8 cellular contexts compared by ENCODE assay signal in the genomic region with DNA sequence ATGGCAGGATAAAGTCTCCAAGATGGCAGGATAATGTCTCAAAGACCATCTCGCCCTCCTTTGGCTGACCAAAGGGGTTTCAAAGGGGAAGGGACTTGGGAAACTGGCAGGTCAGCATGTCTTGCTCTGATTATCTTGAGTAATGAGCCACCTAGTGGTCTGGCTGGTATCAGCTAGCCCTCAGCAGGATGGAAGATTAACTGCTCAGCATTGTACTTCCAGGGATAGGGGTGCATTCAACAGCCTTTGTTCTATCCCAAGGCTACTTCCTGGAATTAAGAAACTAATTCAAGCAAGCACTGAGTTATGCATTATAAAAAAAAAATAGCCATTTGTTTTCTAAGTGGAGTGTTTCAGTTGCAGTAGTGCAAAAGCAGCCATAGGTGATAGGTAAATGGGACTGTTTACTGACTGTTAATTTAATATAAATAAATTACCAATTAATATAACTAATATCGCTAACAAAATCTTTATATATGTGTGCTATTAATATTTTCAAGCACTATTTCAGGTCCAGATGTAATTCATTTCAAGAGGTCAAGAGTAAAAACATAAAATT.
DNase-seq lines count a peak whose midpoint lies in the region; ATAC-seq, FAIRE-seq and TF ChIP-seq lines count a peak whose summit lies in the region.

No MANE protein-coding gene starts in this region.

- TF ChIP-seq POLR2A in GM12892 (IDR thresholded peaks at IDR 0.05; ENCODE audit: low read depth, low read length), result no peak

- in situ Hi-C loops in Panc1 (cut with HindIII; ENCODE audit: low pct_unique_long_range_greater_than_20kb, low sequenced_read_pairs), result no loop called here

- H3K9me3 ChIP-seq in KOPT-K1 (ENCODE audit: insufficient read depth, low read length, poor library complexity, severe bottlenecking) (no peaks in the 10 kb centered on the region), Panc1 (ENCODE audit: control insufficient read depth, insufficient read depth, low read depth, low read length) (no peaks in the 10 kb centered on the region), psoas muscle (no peaks in the 10 kb centered on the region)

- no peaks in the 10 kb centered on the region for H3K27me3 ChIP-seq in Panc1 (ENCODE audit: control insufficient read depth, insufficient read depth, low read length)
- H3K27me3 ChIP-seq in psoas muscle (ENCODE audit: insufficient read depth in 3 of 3, low read length in 2 of 3), result no peaks in the 10 kb centered on the region

- TF ChIP-seq CTCF in Panc1 (IDR thresholded peaks at IDR 0.05), result peak; percentile 81
- peak; percentile 9 for TF ChIP-seq CTCF in psoas muscle (IDR thresholded peaks at IDR 0.05)

- CTCF ChIA-PET in Panc1 (lab: Charles Lee), result no interaction called here

- POLR2A ChIA-PET in Panc1 (lab: Charles Lee), result no interaction called here

- DNase-seq in GM12892 (ENCODE audit: insufficient read length) (no peak), Panc1 (ENCODE audit: low read depth, low spot score) (peak; percentile 46), fibroblast of the conjunctiva (ENCODE audit: low read depth) (peak; percentile 8), psoas muscle (no peak)
- DNase-seq in activated naive CD4-positive, alpha-beta T cell treated with anti-CD3 and anti-CD28 coated beads, Interleukin-2, amount 50 U/mL, for 16 hours, result no peak

- H3K27ac ChIP-seq in KOPT-K1 (ENCODE audit: low read depth, low read length, poor library complexity, severe bottlenecking) (peak overlapping the region; percentile 19), Panc1 (ENCODE audit: low read length) (peak overlapping the region; percentile 63; the same call in 1 of the 2 replicates), psoas muscle (no peak overlapping the region)

- 55 to 58% (median 57%) methylated on average over 2 of the region's 2 CpGs for WGBS in psoas muscle, 3 donors

- BruUV-seq in Panc1 (replicated peaks; lab: Mats Ljungman, UMichigan), result no TSS peak

- peak; percentile 14 for FAIRE-seq in GM12892 (lab: Jason Lieb, UNC)

- H3K4me3 ChIP-seq in Panc1 (ENCODE audit: low read depth in 2 of 2, low read length in 2 of 2), result peak overlapping the region; percentile 30 to 44
- H3K4me3 ChIP-seq in psoas muscle, result peak overlapping the region; percentile 43

- H3K36me3 ChIP-seq in KOPT-K1 (ENCODE audit: insufficient read depth, low read length), result no peaks in the 10 kb centered on the region
- H3K36me3 ChIP-seq in Panc1 (ENCODE audit: control insufficient read depth, insufficient read depth, low read length), result no peaks in the 10 kb centered on the region
- H3K36me3 ChIP-seq in psoas muscle (ENCODE audit: insufficient read depth in 1 of 2, low read depth in 1 of 2), result no peaks in the 10 kb centered on the region

- peak; percentile 96 for ATAC-seq in Panc1
- ATAC-seq in psoas muscle, result no peak
- ATAC-seq in HG03135 (IDR thresholded peaks at IDR 0.05; ENCODE audit: unreplicated experiment), result no peak
- no peak for ATAC-seq in GM18520 (IDR thresholded peaks at IDR 0.05; ENCODE audit: unreplicated experiment)

- intact Hi-C loops in Panc1 (cut with micrococcal nuclease; ENCODE audit: unreplicated experiment), result loop anchor here (10.0 kb wide), 1 partner anchor 148 kb away; no protein-coding TSS in a partner anchor
- intact Hi-C loops in psoas muscle (cut with DNase I), result no loop called here

- H3K4me1 ChIP-seq in Panc1 (ENCODE audit: control insufficient read depth, insufficient read depth, low read length) (no peaks in the 10 kb centered on the region), psoas muscle (no peaks in the 10 kb centered on the region)

Comparison
In these comparisons a context has a peak if more than half of its experiments do, and no peak if none do; other contexts are left out.
1. DNase-seq: peak in Panc1 (single experiment) and fibroblast of the conjunctiva (single experiment); none in GM12892 (single experiment), psoas muscle (0 of 2) and activated naive CD4-positive, alpha-beta T cell treated with anti-CD3 and anti-CD28 coated beads, Interleukin-2, amount 50 U/mL, for 16 hours (single experiment).